Comparison of ENCODE assay signal across 21 cellular contexts in the genomic region with DNA sequence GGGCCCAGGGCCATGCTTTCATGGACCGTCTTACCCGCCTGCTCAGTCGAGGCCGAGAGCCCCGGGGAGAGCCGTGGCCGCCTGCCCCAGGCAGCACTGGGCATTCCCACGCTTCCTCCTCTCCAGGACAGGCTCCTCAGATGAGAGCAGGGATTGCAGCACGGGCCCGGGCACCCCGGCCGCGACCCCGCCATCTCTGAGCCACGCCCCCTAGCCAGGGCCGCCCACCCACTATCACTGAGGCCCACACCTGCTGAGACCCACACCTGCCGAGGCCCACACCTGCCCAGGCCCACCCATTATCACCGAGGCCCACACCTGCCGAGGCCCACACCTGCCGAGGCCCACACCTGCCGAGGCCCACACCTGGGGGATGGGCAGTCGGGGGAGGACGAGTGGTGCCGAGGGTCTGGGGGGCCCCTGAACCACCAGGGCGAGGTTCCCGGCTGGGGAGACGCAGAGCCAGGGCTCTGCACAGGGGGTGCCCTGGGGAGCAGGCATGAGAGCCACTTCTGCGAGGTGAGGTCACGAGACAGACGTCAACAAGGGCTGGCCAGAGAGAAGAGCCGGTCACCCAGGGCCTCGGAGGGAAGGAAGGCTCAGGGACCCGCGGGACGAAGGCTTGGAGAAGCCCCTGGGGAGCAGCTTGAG.
"Had no signal": no experiment of that assay in that cellular context is flagged by ENCODE, and none has a peak within 500 bp of the region (broad histone marks: within the 10 kb centered on the region; RNA-seq: fewer than 3 reads in every experiment).

No MANE protein-coding gene starts in this region.

- H3K4me2 ChIP-seq: hepatocyte had no signal

- H3K36me3 ChIP-seq: esophagus muscularis mucosa, gastroesophageal sphincter, neutrophil, right lobe of liver, stomach had no signal

- H3K27ac Mint-ChIP-seq: naive thymus-derived CD4-positive, alpha-beta T cell; nephron progenitor cell had no signal

- H3K4me3 Mint-ChIP-seq: nephron progenitor cell had no signal

- H3K9me3 Mint-ChIP-seq: nephron progenitor cell had no signal

- H3K27ac ChIP-seq: coronary artery, dorsolateral prefrontal cortex, esophagus muscularis mucosa, gastroesophageal sphincter, hepatocyte, neutrophil, psoas muscle, right lobe of liver, skin epidermis, stomach had no signal

- H3K9me3 ChIP-seq: esophagus muscularis mucosa, gastroesophageal sphincter, neutrophil, psoas muscle, right lobe of liver, stomach had no signal

- H3K27me3 ChIP-seq: dorsolateral prefrontal cortex, hepatocyte, right lobe of liver, stomach had no signal

- ATAC-seq: gastroesophageal sphincter; left cardiac atrium; left ventricle myocardium superior; naive thymus-derived CD4-positive, alpha-beta T cell; psoas muscle had no signal

- H2AFZ ChIP-seq: hepatocyte had no signal

- DNase-seq: effector CD8-positive, alpha-beta T cell; left cardiac atrium; left ventricle myocardium superior; mesendoderm; naive thymus-derived CD4-positive, alpha-beta T cell; nephron progenitor cell; psoas muscle; retina; stimulated activated CD4-positive, alpha-beta T cell treated with anti-CD3 and anti-CD28 coated beads, Interleukin-12 subunit alpha, Interleukin-12 subunit beta, amount 100 ng/mL, for 4 hours; stimulated activated naive CD4-positive, alpha-beta T cell; stomach; substantia nigra; trophoblast cell had no signal

- H3K27me3 Mint-ChIP-seq: naive thymus-derived CD4-positive, alpha-beta T cell had no signal

- H3K4me3 ChIP-seq: coronary artery, dorsolateral prefrontal cortex, esophagus muscularis mucosa, gastroesophageal sphincter, hepatocyte, psoas muscle, right lobe of liver, skin epidermis, stomach had no signal

- H3K36me3 Mint-ChIP-seq: naive thymus-derived CD4-positive, alpha-beta T cell had no signal

- H3K4me1 ChIP-seq: esophagus muscularis mucosa, gastroesophageal sphincter, psoas muscle, right lobe of liver, stomach had no signal
